9 cellular contexts compared by ENCODE assay signal in genomic region chr9:70484232-70485130, GRCh38.
DNase-seq lines count a peak whose midpoint lies in the region; ATAC-seq and TF ChIP-seq lines count a peak whose summit lies in the region.
"Had no signal": no experiment of that assay in that cellular context is flagged by ENCODE, and none has a peak within 500 bp of the region (broad histone marks: within the 10 kb centered on the region; RNA-seq: fewer than 3 reads in every experiment).

No MANE protein-coding gene starts in this region.

- H3K4me1 Mint-ChIP-seq in HFFc6 (ENCODE audit: low read depth) = peaks cover 60% of the 10 kb centered on the region

- no peaks in the 10 kb centered on the region for H3K27me3 Mint-ChIP-seq in HFFc6 (ENCODE audit: insufficient read depth)

- TF ChIP-seq CTCF in HFFc6 (IDR thresholded peaks at IDR 0.05) (peak; percentile 91), adrenal gland (IDR thresholded peaks at IDR 0.05) (peak; percentile 76 to 92 (median 84)), heart right ventricle (IDR thresholded peaks at IDR 0.05) (peak; percentile 56 to 87 (median 82))

- no peak for TF ChIP-seq POLR2A in adrenal gland (IDR thresholded peaks at IDR 0.05)

- 40 to 50% (median 44%) methylated on average over 8 of the region's 8 CpGs for WGBS in adrenal gland, 4 donors
- 41 to 43% methylated on average over 8 of the region's 8 CpGs for WGBS in heart right ventricle, 2 donors

- H3K4me3 Mint-ChIP-seq in HFFc6 = no peak overlapping the region

- no peaks in the 10 kb centered on the region for H3K9me3 ChIP-seq in adrenal gland (replicated peaks in 1 of 3)
- no peaks in the 10 kb centered on the region for H3K9me3 ChIP-seq in heart right ventricle
- H3K9me3 ChIP-seq: SJSA1 had no signal

- H3K4me1 ChIP-seq in adrenal gland (replicated peaks in 1 of 2) (peaks cover 11 to 78% of the 10 kb centered on the region in 2 donors), heart right ventricle (peaks cover 19 to 82% (median 71%) of the 10 kb centered on the region in 9 donors)

- H3K27ac ChIP-seq in adrenal gland (peak overlapping the region; percentile 37 to 90 (median 82)), heart right ventricle (peak overlapping the region; percentile 26 to 80 (median 68))
- H3K27ac ChIP-seq: SJSA1 had no signal

- no peaks in the 10 kb centered on the region for H3K36me3 ChIP-seq in adrenal gland (replicated peaks in 1 of 2)
- no peaks in the 10 kb centered on the region for H3K36me3 ChIP-seq in heart right ventricle
- H3K36me3 ChIP-seq: SJSA1 had no signal

- ATAC-seq in heart right ventricle = peak; percentile 57 to 86 (median 78)
- ATAC-seq in GM19452 (IDR thresholded peaks at IDR 0.05; ENCODE audit: unreplicated experiment) = no peak

- H3K27me3 ChIP-seq in adrenal gland = no peaks in the 10 kb centered on the region
- H3K27me3 ChIP-seq in heart right ventricle = no peaks in the 10 kb centered on the region
- H3K27me3 ChIP-seq: SJSA1 had no signal

- H3K9me3 Mint-ChIP-seq in HFFc6 = no peaks in the 10 kb centered on the region

- DNase-seq in AG08395 (ENCODE audit: low spot score) = peak; percentile 84
- peak; percentile 29 for DNase-seq in GF-D8 (lab: John Stamatoyannopoulos, UW)
- peak; percentile 61 for DNase-seq in HFFc6
- peak; percentile 38 for DNase-seq in NCI-H1694 (lab: John Stamatoyannopoulos, UW)
- DNase-seq in adrenal gland = peak; percentile 43 to 82 (median 58)
- DNase-seq in heart right ventricle = peak in 1 of 2 donors; percentile 67
- peak; percentile 71 for DNase-seq in putamen (ENCODE audit: low spot score)

- no peak overlapping the region for H3K4me3 ChIP-seq in adrenal gland
- no peak overlapping the region for H3K4me3 ChIP-seq in heart right ventricle
- H3K4me3 ChIP-seq: SJSA1 had no signal

- intact Hi-C loops in adrenal gland (cut with DNase I) (loop anchor here (5.0 to 10.0 kb wide), 5 partner anchors 62 to 140 kb away; partner anchors contain the start of gene KLF9 (in 1 of the 2)), heart right ventricle (cut with DNase I) (loop anchor here in 8 of 10 donors (1.0 to 10.0 kb wide), 12 partner anchors 47 to 230 kb away; partner anchors contain the start of genes KLF9 (in 1 of the 8) and SMC5 (in 1 of the 8))

- H3K27ac Mint-ChIP-seq in HFFc6 = peak overlapping the region; percentile 34; the same call in 1 of the 2 replicates

- H3K36me3 Mint-ChIP-seq in HFFc6 (ENCODE audit: low read depth) = no peaks in the 10 kb centered on the region
